In genomic region chr12:123083661-123084571, GRCh38 we compare ENCODE assay signal across 16 cellular contexts.
DNase-seq lines count a peak whose midpoint lies in the region; ATAC-seq and TF ChIP-seq lines count a peak whose summit lies in the region.
"Had no signal": no experiment of that assay in that cellular context is flagged by ENCODE, and none has a peak within 500 bp of the region (broad histone marks: within the 10 kb centered on the region; RNA-seq: fewer than 3 reads in every experiment).

No MANE protein-coding gene starts in this region.

- no peak overlapping the region for H3K23ac ChIP-seq in mesendoderm (ENCODE audit: low read length)

- no peak overlapping the region for H3K56ac ChIP-seq in mesendoderm (ENCODE audit: low read length)

- H3K18ac ChIP-seq in mesendoderm (ENCODE audit: low read length) = no peak overlapping the region

- intact Hi-C loops in CD4-positive, alpha-beta memory T cell (cut with micrococcal nuclease) = no loop called here

- H2BK120ac ChIP-seq in mesendoderm (ENCODE audit: low read depth, low read length) = no peak overlapping the region

- H3K9me3 Mint-ChIP-seq in CD4-positive, alpha-beta memory T cell = no peaks in the 10 kb centered on the region
- H3K9me3 Mint-ChIP-seq: natural killer cell treated with Interleukin-12 subunit alpha and Interleukin-12 subunit beta and Interleukin-15 and Interleukin-18, amount 100 ng/mL, for 72 hours had no signal

- no peak overlapping the region for H4K5ac ChIP-seq in mesendoderm (ENCODE audit: low read length)

- H3K4me2 ChIP-seq in mesendoderm (ENCODE audit: low read length) = no peak overlapping the region

- POLR2A ChIA-PET in CD4-positive, alpha-beta memory T cell (lab: Charles Lee; ENCODE audit: partially characterized antibody) = interaction anchor here (1.0 to 1.1 kb wide), 2 partner anchors 23 to 109 kb away, joined by 3 read pairs; partner anchors contain the start of gene OGFOD2

- no peaks in the 10 kb centered on the region for H3K36me3 ChIP-seq in CD4-positive, alpha-beta memory T cell (ENCODE audit: insufficient read depth, low read length)
- H3K36me3 ChIP-seq in NT2/D1 (ENCODE audit: insufficient read depth, insufficient read length, low read length) (no peaks in the 10 kb centered on the region), lung (ENCODE audit: control insufficient read depth in 2 of 2, insufficient read depth in 2 of 2, low read length in 2 of 2) (no peaks in the 10 kb centered on the region), mesendoderm (ENCODE audit: control insufficient read depth, insufficient read depth, low read length) (no peaks in the 10 kb centered on the region)
- H3K36me3 ChIP-seq: BE2C, breast epithelium, vagina had no signal

- H3K4me1 ChIP-seq in CD4-positive, alpha-beta memory T cell (ENCODE audit: insufficient read depth, low read length) = no peaks in the 10 kb centered on the region
- H3K4me1 ChIP-seq in NT2/D1 (ENCODE audit: insufficient read depth, insufficient read length) (peaks cover 21% of the 10 kb centered on the region), lung (ENCODE audit: control insufficient read depth in 2 of 2, insufficient read depth in 2 of 2, low read length in 2 of 2) (peaks cover 19 to 24% of the 10 kb centered on the region in 2 donors), mesendoderm (ENCODE audit: control insufficient read depth, low read depth, low read length) (peaks cover 2% of the 10 kb centered on the region)

- TF ChIP-seq CTCF in lung (IDR thresholded peaks at IDR 0.05; ENCODE audit: control extremely low read depth, extremely low read depth) = no peak

- H3K9me3 ChIP-seq in CD4-positive, alpha-beta memory T cell (ENCODE audit: control insufficient read depth in 1 of 2, low read length in 2 of 2) = no peaks in the 10 kb centered on the region
- H3K9me3 ChIP-seq in NT2/D1 (ENCODE audit: insufficient read depth, low read length) (no peaks in the 10 kb centered on the region), lung (ENCODE audit: control insufficient read depth in 2 of 2, insufficient read depth in 1 of 2, low read length in 1 of 2) (no peaks in the 10 kb centered on the region)
- H3K9me3 ChIP-seq: BE2C, breast epithelium, vagina had no signal

- H2AK5ac ChIP-seq in mesendoderm (ENCODE audit: low read length) = no peak overlapping the region

- ATAC-seq in lung (ENCODE audit: insufficient read depth, low FRiP score) = no peak
- ATAC-seq in GM21526 (IDR thresholded peaks at IDR 0.05; ENCODE audit: low FRiP score, unreplicated experiment) = no peak
- ATAC-seq: natural killer cell treated with Interleukin-12 subunit alpha and Interleukin-12 subunit beta and Interleukin-15 and Interleukin-18, amount 100 ng/mL, for 72 hours had no signal

- H3K27me3 ChIP-seq in CD4-positive, alpha-beta memory T cell (ENCODE audit: insufficient read depth, low read length) = no peaks in the 10 kb centered on the region
- H3K27me3 ChIP-seq in NT2/D1 (ENCODE audit: insufficient read depth, insufficient read length) (no peaks in the 10 kb centered on the region), lung (ENCODE audit: control insufficient read depth, insufficient read depth) (no peaks in the 10 kb centered on the region), mesendoderm (ENCODE audit: insufficient read depth, low read length, poor library complexity) (no peaks in the 10 kb centered on the region)
- H3K27me3 ChIP-seq: BE2C, breast epithelium, vagina had no signal

- TF ChIP-seq POLR2A in GM18951 (IDR thresholded peaks at IDR 0.05; ENCODE audit: extremely low read depth, insufficient read depth, insufficient read length) = peak; percentile 38

- peaks cover 0 to 4% (median 0%) of the 10 kb centered on the region in 4 donors for H3K4me1 Mint-ChIP-seq in CD4-positive, alpha-beta memory T cell

- no peaks in the 10 kb centered on the region for H3K27me3 Mint-ChIP-seq in CD4-positive, alpha-beta memory T cell
- H3K27me3 Mint-ChIP-seq: natural killer cell treated with Interleukin-12 subunit alpha and Interleukin-12 subunit beta and Interleukin-15 and Interleukin-18, amount 100 ng/mL, for 72 hours had no signal

- H3K27ac ChIP-seq in CD4-positive, alpha-beta memory T cell (ENCODE audit: low read depth, low read length) = no peak overlapping the region
- H3K27ac ChIP-seq in lung (ENCODE audit: low read depth in 1 of 2, low read length in 1 of 2) (peak overlapping the region; percentile 9 to 51), mesendoderm (ENCODE audit: low read depth, low read length) (no peak overlapping the region)
- H3K27ac ChIP-seq: breast epithelium, vagina had no signal

- no peaks in the 10 kb centered on the region for H3K79me1 ChIP-seq in mesendoderm (ENCODE audit: low read length)

- H2BK15ac ChIP-seq in mesendoderm (replicated peaks; ENCODE audit: low read depth) = no peak overlapping the region

- H3K4ac ChIP-seq in mesendoderm (ENCODE audit: low read depth, low read length) = no peak overlapping the region

- CTCF ChIA-PET in CD4-positive, alpha-beta memory T cell (lab: Charles Lee; ENCODE audit: partially characterized antibody) = interaction anchor here (0.9 kb wide), 1 partner anchor 72 kb away, joined by 3 read pairs; no protein-coding TSS in a partner anchor

- H3K27ac Mint-ChIP-seq in CD4-positive, alpha-beta memory T cell = peak overlapping the region in 4 of 7 donors; percentile 4 to 70 (median 40)

- H3K9ac ChIP-seq in NT2/D1 (ENCODE audit: insufficient read length, low read depth) = peak overlapping the region; percentile 42
- no peak overlapping the region for H3K9ac ChIP-seq in mesendoderm (ENCODE audit: low read length)

- H4K8ac ChIP-seq in mesendoderm (ENCODE audit: low read depth, low read length) = no peak overlapping the region

- no peaks in the 10 kb centered on the region for H3K36me3 Mint-ChIP-seq in CD4-positive, alpha-beta memory T cell
- H3K36me3 Mint-ChIP-seq: natural killer cell treated with Interleukin-12 subunit alpha and Interleukin-12 subunit beta and Interleukin-15 and Interleukin-18, amount 100 ng/mL, for 72 hours had no signal

- DNase-seq in CD4-positive, alpha-beta memory T cell = no peak
- DNase-seq in NT2/D1 (ENCODE audit: low read depth, low spot score) = no peak
- no peak for DNase-seq in lung (ENCODE audit: low spot score)
- DNase-seq in stimulated activated CD4-positive, alpha-beta T cell treated with anti-CD3 and anti-CD28 coated beads, Interleukin-12 subunit alpha, Interleukin-12 subunit beta, amount 100 ng/mL, for 4 hours = no peak
- DNase-seq in ACHN = no peak
- DNase-seq in mesendoderm = no peak
- DNase-seq: activated naive CD4-positive, alpha-beta T cell; BE2C; NCI-H1417 treated with DMSO at 0.1 percent for 48 hours; retina; stimulated activated naive CD4-positive, alpha-beta T cell treated with Interleukin-2 at 50 U/mL for 16 hours had no signal

- no peak overlapping the region for H3K4me3 Mint-ChIP-seq in CD4-positive, alpha-beta memory T cell
- H3K4me3 Mint-ChIP-seq: natural killer cell treated with Interleukin-12 subunit alpha and Interleukin-12 subunit beta and Interleukin-15 and Interleukin-18, amount 100 ng/mL, for 72 hours had no signal

- WGBS in lung, 2 donors = 63 to 66% methylated on average over 11 of the region's 11 CpGs
- WGBS in mesendoderm (ENCODE audit: extremely low coverage, insufficient coverage, low lambda C conversion rate) = no CpG with 5 or more reads among the region's 11 CpGs

- no peak overlapping the region for H2BK5ac ChIP-seq in mesendoderm (ENCODE audit: low read length)

- in situ Hi-C loops in GM18951 (cut with MboI; ENCODE audit: low sequenced_read_pairs, unreplicated experiment) (no loop called here), ACHN (cut with HindIII; ENCODE audit: low pct_ligation_motif_present, low pct_unique_long_range_greater_than_20kb, low sequenced_read_pairs) (no loop called here)

- no peaks in the 10 kb centered on the region for H3K79me2 ChIP-seq in mesendoderm (ENCODE audit: control insufficient read depth, insufficient read depth, low read length)

- no peak overlapping the region for H3K4me3 ChIP-seq in CD4-positive, alpha-beta memory T cell (ENCODE audit: low read length in 2 of 2)
- H3K4me3 ChIP-seq in NT2/D1 (ENCODE audit: insufficient read length, low read depth) = no peak overlapping the region
- H3K4me3 ChIP-seq in lung = no peak overlapping the region
- H3K4me3 ChIP-seq in mesendoderm (ENCODE audit: low read length) = no peak overlapping the region
- H3K4me3 ChIP-seq: breast epithelium, vagina had no signal

Comparison
In these comparisons a context has a peak if more than half of its experiments do, and no peak if none do; other contexts are left out.
1. H3K27ac ChIP-seq: peak in lung (2 of 2); none in CD4-positive, alpha-beta memory T cell (single experiment) and mesendoderm (single experiment).